Comparison of ENCODE assay signal across 1 cellular context in genomic region chr1:16904560-16905111, GRCh38.
TF ChIP-seq lines count a peak whose summit lies in the region.

No MANE protein-coding gene starts in this region.

TF ChIP-seq in K562, 482 proteins besides CTCF, POLR2A, EP300 and RAD21 (continued from another document and continues in another):
- TF ChIP-seq ZNF511 (CRISPR knock-in tag; IDR thresholded peaks at IDR 0.05) (peak; percentile 86; the same call in 1 of the 2 replicates), ZNF143 (CRISPR knock-in tag; IDR thresholded peaks at IDR 0.05) (peak; percentile 89), ELK3 (CRISPR knock-in tag; IDR thresholded peaks at IDR 0.05) (peak; percentile 51; the same call in 1 of the 2 replicates), NUFIP1 (IDR thresholded peaks at IDR 0.05; ENCODE audit: partially characterized antibody) (no peak), BCOR (IDR thresholded peaks at IDR 0.05) (no peak), NR2F6 (CRISPR knock-in tag; IDR thresholded peaks at IDR 0.05) (no peak), ZNF57 (CRISPR knock-in tag; IDR thresholded peaks at IDR 0.05) (peak; percentile 67; the same call in 1 of the 2 replicates), PTBP1 (IDR thresholded peaks at IDR 0.05; ENCODE audit: low read depth, low read length) (no peak; the same call in 1 of the 2 replicates), HMG20B (CRISPR knock-in tag; IDR thresholded peaks at IDR 0.05) (no peak), HDAC1 (IDR thresholded peaks at IDR 0.05) (no peak), U2AF2 (optimal IDR thresholded peaks at IDR 0.05; ENCODE audit: low read depth, low read length) (no peak), ZNF263 (CRISPR knock-in tag; IDR thresholded peaks at IDR 0.05; ENCODE audit: borderline replicate concordance) (no peak), FIP1L1 (IDR thresholded peaks at IDR 0.05; ENCODE audit: low read depth, low read length, poor library complexity, severe bottlenecking) (no peak), STAT5B (CRISPR knock-in tag; IDR thresholded peaks at IDR 0.05) (no peak), ZNF282 (CRISPR knock-in tag; IDR thresholded peaks at IDR 0.05) (no peak), MAFK (IDR thresholded peaks at IDR 0.05; ENCODE audit: low read length) (no peak), KLF10 (CRISPR knock-in tag; IDR thresholded peaks at IDR 0.05) (no peak), ZNF77 (CRISPR knock-in tag; IDR thresholded peaks at IDR 0.05) (no peak), ARID4B (CRISPR knock-in tag; IDR thresholded peaks at IDR 0.05) (no peak), PKNOX1 (IDR thresholded peaks at IDR 0.05) (peak; percentile 87), MAFF (IDR thresholded peaks at IDR 0.05; ENCODE audit: low read length) (no peak), NFIX (CRISPR knock-in tag; IDR thresholded peaks at IDR 0.05; ENCODE audit: low read depth) (no peak), CAMTA2 (CRISPR knock-in tag; conservative IDR thresholded peaks at IDR 0.05) (no peak), OTX1 (CRISPR knock-in tag; IDR thresholded peaks at IDR 0.05) (no peak), RBM39 (optimal IDR thresholded peaks at IDR 0.05; ENCODE audit: low read depth, low read length) (no peak), DMBX1 (CRISPR knock-in tag; IDR thresholded peaks at IDR 0.05; ENCODE audit: borderline replicate concordance) (no peak), ZNF217 (CRISPR knock-in tag; IDR thresholded peaks at IDR 0.05) (no peak), ZNF766 (CRISPR knock-in tag; conservative IDR thresholded peaks at IDR 0.05) (no peak), TOE1 (IDR thresholded peaks at IDR 0.05; ENCODE audit: borderline replicate concordance) (no peak), TOE1 (CRISPR knock-in tag; IDR thresholded peaks at IDR 0.05; ENCODE audit: borderline replicate concordance, low read depth) (no peak), DPF2 (IDR thresholded peaks at IDR 0.05) (no peak), HBP1 (CRISPR knock-in tag; IDR thresholded peaks at IDR 0.05) (no peak), RBBP5 (IDR thresholded peaks at IDR 0.05; ENCODE audit: borderline replicate concordance, insufficient read depth, low read length, poor library complexity, severe bottlenecking) (no peak), RFX5 (IDR thresholded peaks at IDR 0.05; ENCODE audit: low read depth, low read length) (no peak), MBD1 (CRISPR knock-in tag; IDR thresholded peaks at IDR 0.05) (no peak), ZNF165 (CRISPR knock-in tag; IDR thresholded peaks at IDR 0.05; ENCODE audit: borderline replicate concordance) (peak; percentile 65; the same call in 1 of the 2 replicates), ZNF668 (CRISPR knock-in tag; IDR thresholded peaks at IDR 0.05) (no peak), CLOCK (CRISPR knock-in tag; IDR thresholded peaks at IDR 0.05; ENCODE audit: borderline replicate concordance) (0 out of 2 replicates have a peak, but pooled peaks have one; percentile 34)
- TF ChIP-seq, protein P1, sequence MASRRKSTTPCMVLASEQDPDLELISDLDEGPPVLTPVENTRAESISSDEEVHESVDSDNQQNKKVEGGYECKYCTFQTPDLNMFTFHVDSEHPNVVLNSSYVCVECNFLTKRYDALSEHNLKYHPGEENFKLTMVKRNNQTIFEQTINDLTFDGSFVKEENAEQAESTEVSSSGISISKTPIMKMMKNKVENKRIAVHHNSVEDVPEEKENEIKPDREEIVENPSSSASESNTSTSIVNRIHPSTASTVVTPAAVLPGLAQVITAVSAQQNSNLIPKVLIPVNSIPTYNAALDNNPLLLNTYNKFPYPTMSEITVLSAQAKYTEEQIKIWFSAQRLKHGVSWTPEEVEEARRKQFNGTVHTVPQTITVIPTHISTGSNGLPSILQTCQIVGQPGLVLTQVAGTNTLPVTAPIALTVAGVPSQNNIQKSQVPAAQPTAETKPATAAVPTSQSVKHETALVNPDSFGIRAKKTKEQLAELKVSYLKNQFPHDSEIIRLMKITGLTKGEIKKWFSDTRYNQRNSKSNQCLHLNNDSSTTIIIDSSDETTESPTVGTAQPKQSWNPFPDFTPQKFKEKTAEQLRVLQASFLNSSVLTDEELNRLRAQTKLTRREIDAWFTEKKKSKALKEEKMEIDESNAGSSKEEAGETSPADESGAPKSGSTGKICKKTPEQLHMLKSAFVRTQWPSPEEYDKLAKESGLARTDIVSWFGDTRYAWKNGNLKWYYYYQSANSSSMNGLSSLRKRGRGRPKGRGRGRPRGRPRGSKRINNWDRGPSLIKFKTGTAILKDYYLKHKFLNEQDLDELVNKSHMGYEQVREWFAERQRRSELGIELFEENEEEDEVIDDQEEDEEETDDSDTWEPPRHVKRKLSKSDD (conservative IDR thresholded peaks at IDR 0.05; ENCODE audit: low read length): no peak
- TF ChIP-seq, protein P2, sequence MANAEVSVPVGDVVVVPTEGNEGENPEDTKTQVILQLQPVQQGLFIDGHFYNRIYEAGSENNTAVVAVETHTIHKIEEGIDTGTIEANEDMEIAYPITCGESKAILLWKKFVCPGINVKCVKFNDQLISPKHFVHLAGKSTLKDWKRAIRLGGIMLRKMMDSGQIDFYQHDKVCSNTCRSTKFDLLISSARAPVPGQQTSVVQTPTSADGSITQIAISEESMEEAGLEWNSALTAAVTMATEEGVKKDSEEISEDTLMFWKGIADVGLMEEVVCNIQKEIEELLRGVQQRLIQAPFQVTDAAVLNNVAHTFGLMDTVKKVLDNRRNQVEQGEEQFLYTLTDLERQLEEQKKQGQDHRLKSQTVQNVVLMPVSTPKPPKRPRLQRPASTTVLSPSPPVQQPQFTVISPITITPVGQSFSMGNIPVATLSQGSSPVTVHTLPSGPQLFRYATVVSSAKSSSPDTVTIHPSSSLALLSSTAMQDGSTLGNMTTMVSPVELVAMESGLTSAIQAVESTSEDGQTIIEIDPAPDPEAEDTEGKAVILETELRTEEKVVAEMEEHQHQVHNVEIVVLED (CRISPR knock-in tag; IDR thresholded peaks at IDR 0.05): no peak; the same call in 1 of the 2 replicates
- TF ChIP-seq, protein P3, sequence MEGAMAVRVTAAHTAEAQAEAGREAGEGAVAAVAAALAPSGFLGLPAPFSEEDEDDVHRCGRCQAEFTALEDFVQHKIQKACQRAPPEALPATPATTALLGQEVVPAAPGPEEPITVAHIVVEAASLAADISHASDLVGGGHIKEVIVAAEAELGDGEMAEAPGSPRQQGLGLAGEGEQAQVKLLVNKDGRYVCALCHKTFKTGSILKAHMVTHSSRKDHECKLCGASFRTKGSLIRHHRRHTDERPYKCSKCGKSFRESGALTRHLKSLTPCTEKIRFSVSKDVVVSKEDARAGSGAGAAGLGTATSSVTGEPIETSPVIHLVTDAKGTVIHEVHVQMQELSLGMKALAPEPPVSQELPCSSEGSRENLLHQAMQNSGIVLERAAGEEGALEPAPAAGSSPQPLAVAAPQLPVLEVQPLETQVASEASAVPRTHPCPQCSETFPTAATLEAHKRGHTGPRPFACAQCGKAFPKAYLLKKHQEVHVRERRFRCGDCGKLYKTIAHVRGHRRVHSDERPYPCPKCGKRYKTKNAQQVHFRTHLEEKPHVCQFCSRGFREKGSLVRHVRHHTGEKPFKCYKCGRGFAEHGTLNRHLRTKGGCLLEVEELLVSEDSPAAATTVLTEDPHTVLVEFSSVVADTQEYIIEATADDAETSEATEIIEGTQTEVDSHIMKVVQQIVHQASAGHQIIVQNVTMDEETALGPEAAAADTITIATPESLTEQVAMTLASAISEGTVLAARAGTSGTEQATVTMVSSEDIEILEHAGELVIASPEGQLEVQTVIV (CRISPR knock-in tag; IDR thresholded peaks at IDR 0.05; ENCODE audit: borderline replicate concordance): no peak
- TF ChIP-seq, protein P4, sequence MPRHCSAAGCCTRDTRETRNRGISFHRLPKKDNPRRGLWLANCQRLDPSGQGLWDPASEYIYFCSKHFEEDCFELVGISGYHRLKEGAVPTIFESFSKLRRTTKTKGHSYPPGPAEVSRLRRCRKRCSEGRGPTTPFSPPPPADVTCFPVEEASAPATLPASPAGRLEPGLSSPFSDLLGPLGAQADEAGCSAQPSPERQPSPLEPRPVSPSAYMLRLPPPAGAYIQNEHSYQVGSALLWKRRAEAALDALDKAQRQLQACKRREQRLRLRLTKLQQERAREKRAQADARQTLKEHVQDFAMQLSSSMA (CRISPR knock-in tag; IDR thresholded peaks at IDR 0.05): no peak
